Comparison of ENCODE assay signal across 8 cellular contexts in genomic region chr14:77457115-77457521, GRCh38. TPM values are rescaled to one million over a fixed set of nuclear protein-coding genes. Genes with fewer than 3 reads are reported as not detected.
A peak's percentile ranks its signal among the peaks of the same experiment; 100 is the strongest.
DNase-seq lines count a peak whose midpoint lies in the region; ATAC-seq lines count a peak whose summit lies in the region.

No MANE protein-coding gene starts in this region.

- H3K4me3 Mint-ChIP-seq in activated CD8-positive, alpha-beta T cell treated with anti-CD3 and anti-CD28 coated beads, Interleukin-2, amount 10 ng/mL, durations not matched to agents 7 days and 5 days = peak overlapping the region; percentile 100
- H3K4me3 Mint-ChIP-seq in stimulated activated naive CD8-positive, alpha-beta T cell treated with anti-CD3 and anti-CD28 coated beads, Interleukin-15, amount 100 ng/mL, for 72 hours = peak overlapping the region; percentile 100

- peak overlapping the region; percentile 100 for H3K27ac Mint-ChIP-seq in activated CD8-positive, alpha-beta T cell treated with anti-CD3 and anti-CD28 coated beads, Interleukin-2, amount 10 ng/mL, durations not matched to agents 7 days and 5 days
- peak overlapping the region; percentile 100 for H3K27ac Mint-ChIP-seq in stimulated activated naive CD8-positive, alpha-beta T cell treated with anti-CD3 and anti-CD28 coated beads, Interleukin-15, amount 100 ng/mL, for 72 hours

- CTCF ChIA-PET in activated CD8-positive, alpha-beta T cell treated with anti-CD3 and anti-CD28 coated beads, Interleukin-2, amount 10 ng/mL, durations not matched to agents 7 days and 5 days (lab: Charles Lee) = interaction anchor here (0.6 to 3.6 kb wide), 5 partner anchors 89 to 305 kb away, joined by 3 to 12 read pairs (median 3); no protein-coding TSS in a partner anchor

- H3K4me1 Mint-ChIP-seq in activated CD8-positive, alpha-beta T cell treated with anti-CD3 and anti-CD28 coated beads, Interleukin-2, amount 10 ng/mL, durations not matched to agents 7 days and 5 days (ENCODE audit: low read depth) = peaks cover 26% of the 10 kb centered on the region
- peaks cover 46% of the 10 kb centered on the region for H3K4me1 Mint-ChIP-seq in stimulated activated naive CD8-positive, alpha-beta T cell treated with anti-CD3 and anti-CD28 coated beads, Interleukin-15, amount 100 ng/mL, for 72 hours

- ATAC-seq in GM18517 (IDR thresholded peaks at IDR 0.05; ENCODE audit: unreplicated experiment) = peak; percentile 27
- ATAC-seq in HG03025 (IDR thresholded peaks at IDR 0.05; ENCODE audit: low FRiP score, unreplicated experiment) = peak; percentile 19
- no peak for ATAC-seq in activated CD8-positive, alpha-beta T cell treated with anti-CD3 and anti-CD28 coated beads, Interleukin-2, amount 10 ng/mL, durations not matched to agents 7 days and 5 days
- peak; percentile 25 for ATAC-seq in stimulated activated naive CD8-positive, alpha-beta T cell treated with anti-CD3 and anti-CD28 coated beads, Interleukin-15, amount 100 ng/mL, for 72 hours

- H3K9me3 Mint-ChIP-seq in activated CD8-positive, alpha-beta T cell treated with anti-CD3 and anti-CD28 coated beads, Interleukin-2, amount 10 ng/mL, durations not matched to agents 7 days and 5 days (ENCODE audit: insufficient read depth) = no peaks in the 10 kb centered on the region
- H3K9me3 Mint-ChIP-seq in stimulated activated naive CD8-positive, alpha-beta T cell treated with anti-CD3 and anti-CD28 coated beads, Interleukin-15, amount 100 ng/mL, for 72 hours = no peaks in the 10 kb centered on the region

- no peak for DNase-seq in activated CD8-positive, alpha-beta T cell treated with anti-CD3 and anti-CD28 coated beads, Interleukin-2, amount 10 ng/mL, durations not matched to agents 7 days and 5 days
- DNase-seq in stimulated activated naive CD8-positive, alpha-beta T cell treated with anti-CD3 and anti-CD28 coated beads, Interleukin-15, amount 100 ng/mL, for 72 hours = no peak
- DNase-seq in iPS-NIHi11 (ENCODE audit: low spot score) = no peak
- no peak for DNase-seq in NCI-H524 (lab: John Stamatoyannopoulos, UW)
- no peak for DNase-seq in cortex of kidney (lab: John Stamatoyannopoulos, UW)

- POLR2A ChIA-PET in activated CD8-positive, alpha-beta T cell treated with anti-CD3 and anti-CD28 coated beads, Interleukin-2, amount 10 ng/mL, durations not matched to agents 7 days and 5 days (lab: Charles Lee) = interaction anchor here (0.6 to 0.9 kb wide), 2 partner anchors 80 to 251 kb away, joined by 3 to 4 read pairs; partner anchors contain the start of genes SAMD15, SLIRP and TMED8

- no peaks in the 10 kb centered on the region for H3K27me3 Mint-ChIP-seq in activated CD8-positive, alpha-beta T cell treated with anti-CD3 and anti-CD28 coated beads, Interleukin-2, amount 10 ng/mL, durations not matched to agents 7 days and 5 days (ENCODE audit: low read depth)
- no peaks in the 10 kb centered on the region for H3K27me3 Mint-ChIP-seq in stimulated activated naive CD8-positive, alpha-beta T cell treated with anti-CD3 and anti-CD28 coated beads, Interleukin-15, amount 100 ng/mL, for 72 hours

- H3K36me3 Mint-ChIP-seq in activated CD8-positive, alpha-beta T cell treated with anti-CD3 and anti-CD28 coated beads, Interleukin-2, amount 10 ng/mL, durations not matched to agents 7 days and 5 days (ENCODE audit: low read depth) = peaks cover 38% of the 10 kb centered on the region

- peak overlapping the region; percentile 84 for H3K4me3 ChIP-seq in iPS-11a (ENCODE audit: low read depth, low read length)

RNA-seq across cellular contexts. Expression of gene VIPAS39, which starts 0.3 kb away (rescaled TPM):
- 10 to 100 TPM; 18.4 to 19.3 TPM for total RNA-seq in activated CD8-positive, alpha-beta T cell treated with anti-CD3 and anti-CD28 coated beads, Interleukin-2, amount 10 ng/mL, durations not matched to agents 7 days and 5 days

RNA-seq across cellular contexts. Expression of gene AHSA1, which starts 0.8 kb away (rescaled TPM):
- 100 to 1,000 TPM; 252 to 273 TPM for total RNA-seq in activated CD8-positive, alpha-beta T cell treated with anti-CD3 and anti-CD28 coated beads, Interleukin-2, amount 10 ng/mL, durations not matched to agents 7 days and 5 days

RNA-seq across cellular contexts. Expression of gene NOXRED1, which starts 33.8 kb away (rescaled TPM):
- under 1 TPM; 0.29 TPM for total RNA-seq in activated CD8-positive, alpha-beta T cell treated with anti-CD3 and anti-CD28 coated beads, Interleukin-2, amount 10 ng/mL, durations not matched to agents 7 days and 5 days

RNA-seq across cellular contexts. Expression of gene ISM2, which starts 41.5 kb away (rescaled TPM):
- total RNA-seq in activated CD8-positive, alpha-beta T cell treated with anti-CD3 and anti-CD28 coated beads, Interleukin-2, amount 10 ng/mL, durations not matched to agents 7 days and 5 days = not detected
